8 cellular contexts compared by ENCODE assay signal in the genomic region with DNA sequence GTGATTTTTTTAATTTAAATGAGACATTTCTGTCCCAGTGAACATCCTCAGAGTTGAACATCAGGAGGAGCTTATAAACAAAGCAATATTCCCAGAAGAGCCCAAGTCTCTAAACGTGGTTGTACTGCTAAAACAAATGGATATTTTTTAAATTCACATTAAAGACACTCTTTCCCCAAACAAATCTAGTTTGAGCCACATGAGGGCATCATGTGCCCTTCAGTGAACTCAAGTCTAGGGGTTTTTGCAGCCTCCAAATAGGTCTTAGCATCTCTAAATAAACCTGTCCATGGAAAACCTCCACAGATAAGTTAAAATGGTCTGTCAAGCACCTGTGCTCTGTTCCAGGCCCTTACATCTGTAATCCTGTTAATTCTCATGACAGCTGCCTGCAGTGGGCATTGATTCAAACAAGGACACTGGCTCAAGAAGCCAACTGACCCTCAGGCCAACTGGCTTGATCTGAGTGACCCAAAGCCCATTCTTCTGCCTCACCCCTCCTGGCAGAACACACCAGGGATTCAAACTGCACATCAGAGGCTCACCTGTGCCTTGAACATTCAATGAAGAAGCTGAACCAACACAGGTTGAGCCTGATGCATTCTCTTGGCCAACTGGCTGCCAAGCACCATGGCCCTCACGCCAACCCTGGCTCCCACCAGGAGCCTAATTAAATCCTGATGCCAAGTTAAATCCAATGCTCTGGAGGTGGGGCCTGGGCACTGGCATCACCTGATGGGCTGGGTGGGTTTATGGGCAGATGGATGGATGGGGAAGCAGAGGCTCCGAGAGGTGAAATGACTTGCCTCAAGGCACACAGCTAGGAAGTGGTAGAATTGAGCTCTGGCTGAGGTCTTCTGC. TPM values are rescaled to one million over a fixed set of nuclear protein-coding genes. Genes with fewer than 3 reads are reported as not detected.
DNase-seq lines count a peak whose midpoint lies in the region; ATAC-seq lines count a peak whose summit lies in the region.

No MANE protein-coding gene starts in this region.

- no peak overlapping the region for H3K4me2 ChIP-seq in neuronal stem cell (ENCODE audit: insufficient read depth, low read length, poor library complexity, severe bottlenecking)

- no peak overlapping the region for H3K4ac ChIP-seq in neuronal stem cell (ENCODE audit: low read length)

- no peak for ATAC-seq in HG03460 (IDR thresholded peaks at IDR 0.05; ENCODE audit: unreplicated experiment)

- no peaks in the 10 kb centered on the region for H3K4me1 ChIP-seq in neuronal stem cell (ENCODE audit: control insufficient read depth in 2 of 2, insufficient read depth in 1 of 2, low read depth in 1 of 2, low read length in 2 of 2)

- no peak overlapping the region for H3K27ac ChIP-seq in neuronal stem cell (replicated peaks; ENCODE audit: low read length)

- H3K79me1 ChIP-seq in neuronal stem cell (ENCODE audit: low read depth, low read length): no peaks in the 10 kb centered on the region

- peaks cover 21 to 43% of the 10 kb centered on the region in 2 donors for H3K36me3 ChIP-seq in neuronal stem cell (replicated peaks in 1 of 2; ENCODE audit: control insufficient read depth in 2 of 2, insufficient read depth in 2 of 2, low read length in 2 of 2)

- H2AFZ ChIP-seq in neuronal stem cell (ENCODE audit: low read length): no peak overlapping the region

- no peak overlapping the region for H2AK5ac ChIP-seq in neuronal stem cell (ENCODE audit: low read depth, low read length)

- no peak overlapping the region for H3K18ac ChIP-seq in neuronal stem cell (ENCODE audit: low read length)

- H2BK12ac ChIP-seq in neuronal stem cell (ENCODE audit: low read length): no peak overlapping the region

- peak; percentile 14 for DNase-seq in NCI-H1105 treated with DMSO at 0.1 percent for 48 hours (lab: John Stamatoyannopoulos, UW)
- no peak for DNase-seq in NCI-H1105 (lab: John Stamatoyannopoulos, UW)
- peak; percentile 55 to 65 for DNase-seq in Kasumi-1 (lab: John Stamatoyannopoulos, UW)
- peak; percentile 39 for DNase-seq in cerebellar cortex (ENCODE audit: low spot score)
- no peak for DNase-seq in neuronal stem cell (ENCODE audit: low spot score)
- DNase-seq in NCI-H446 (lab: John Stamatoyannopoulos, UW): no peak
- DNase-seq in stimulated activated CD4-positive, alpha-beta T cell treated with anti-CD3 and anti-CD28 coated beads, Interleukin-4, amount 100 ng/mL, for 1 hour: no peak

- H2BK5ac ChIP-seq in neuronal stem cell (ENCODE audit: low read length): no peak overlapping the region

- no peaks in the 10 kb centered on the region for H3K27me3 ChIP-seq in neuronal stem cell (ENCODE audit: control insufficient read depth in 3 of 3, insufficient read depth in 3 of 3, low read depth in 1 of 3, low read length in 3 of 3)

- no peak overlapping the region for H3K4me3 ChIP-seq in neuronal stem cell (ENCODE audit: low read length in 2 of 2)

- H4K8ac ChIP-seq in neuronal stem cell (ENCODE audit: low read depth, low read length): no peak overlapping the region

- H2BK120ac ChIP-seq in neuronal stem cell (ENCODE audit: low read depth, low read length): no peak overlapping the region

- H3K23ac ChIP-seq in neuronal stem cell (ENCODE audit: low read depth, low read length, poor library complexity): no peak overlapping the region

- H2BK15ac ChIP-seq in neuronal stem cell (ENCODE audit: low read length): no peak overlapping the region

- H3K9ac ChIP-seq in neuronal stem cell (ENCODE audit: low read depth, low read length, poor library complexity): no peak overlapping the region

- WGBS in neuronal stem cell (ENCODE audit: extremely low coverage in 2 of 2, insufficient read length in 2 of 2, insufficient replicate concordance in 1 of 2), 2 donors: no CpG with 5 or more reads among the region's 3 CpGs

- no peak overlapping the region for H3K14ac ChIP-seq in neuronal stem cell (ENCODE audit: low read length)

- H3K9me3 ChIP-seq in neuronal stem cell (replicated peaks in 1 of 2; ENCODE audit: control insufficient read depth in 2 of 2, insufficient read depth in 1 of 2, low read depth in 1 of 2, low read length in 2 of 2): no peaks in the 10 kb centered on the region

- peak overlapping the region; percentile 90 for H4K91ac ChIP-seq in neuronal stem cell (ENCODE audit: low read depth, low read length, poor library complexity)

RNA-seq across cellular contexts. Expression of a gene that starts 8.6 kb away (rescaled TPM):
- polyA plus RNA-seq in neuronal stem cell (2013, experiment 1 of 2): 94.0 TPM
- 89.8 TPM for polyA plus RNA-seq in neuronal stem cell (2013, experiment 2 of 2)

RNA-seq across cellular contexts. Expression of a gene that starts 10.0 kb away (rescaled TPM):
- 39.6 TPM for polyA plus RNA-seq in neuronal stem cell (2013, experiment 1 of 2)
- polyA plus RNA-seq in neuronal stem cell (2013, experiment 2 of 2): 37.7 TPM

RNA-seq across cellular contexts. Expression of a gene that starts 26.9 kb away (rescaled TPM):
- polyA plus RNA-seq in neuronal stem cell (2013, experiment 1 of 2): 0.68 TPM
- 0.73 TPM for polyA plus RNA-seq in neuronal stem cell (2013, experiment 2 of 2)

RNA-seq across cellular contexts. Expression of a gene that starts 55.9 kb away (rescaled TPM):
- polyA plus RNA-seq in neuronal stem cell (2013, experiment 1 of 2): 3.9 TPM
- 3.6 TPM for polyA plus RNA-seq in neuronal stem cell (2013, experiment 2 of 2)

Comparison
In these comparisons a context has a peak if more than half of its experiments do, and no peak if none do; other contexts are left out.
1. DNase-seq: peak in NCI-H1105 treated with DMSO at 0.1 percent for 48 hours (single experiment), Kasumi-1 (2 of 2) and cerebellar cortex (single experiment); none in NCI-H1105 (single experiment), neuronal stem cell (single experiment), NCI-H446 (0 of 2) and stimulated activated CD4-positive, alpha-beta T cell treated with anti-CD3 and anti-CD28 coated beads, Interleukin-4, amount 100 ng/mL, for 1 hour (single experiment).